In the genomic region with DNA sequence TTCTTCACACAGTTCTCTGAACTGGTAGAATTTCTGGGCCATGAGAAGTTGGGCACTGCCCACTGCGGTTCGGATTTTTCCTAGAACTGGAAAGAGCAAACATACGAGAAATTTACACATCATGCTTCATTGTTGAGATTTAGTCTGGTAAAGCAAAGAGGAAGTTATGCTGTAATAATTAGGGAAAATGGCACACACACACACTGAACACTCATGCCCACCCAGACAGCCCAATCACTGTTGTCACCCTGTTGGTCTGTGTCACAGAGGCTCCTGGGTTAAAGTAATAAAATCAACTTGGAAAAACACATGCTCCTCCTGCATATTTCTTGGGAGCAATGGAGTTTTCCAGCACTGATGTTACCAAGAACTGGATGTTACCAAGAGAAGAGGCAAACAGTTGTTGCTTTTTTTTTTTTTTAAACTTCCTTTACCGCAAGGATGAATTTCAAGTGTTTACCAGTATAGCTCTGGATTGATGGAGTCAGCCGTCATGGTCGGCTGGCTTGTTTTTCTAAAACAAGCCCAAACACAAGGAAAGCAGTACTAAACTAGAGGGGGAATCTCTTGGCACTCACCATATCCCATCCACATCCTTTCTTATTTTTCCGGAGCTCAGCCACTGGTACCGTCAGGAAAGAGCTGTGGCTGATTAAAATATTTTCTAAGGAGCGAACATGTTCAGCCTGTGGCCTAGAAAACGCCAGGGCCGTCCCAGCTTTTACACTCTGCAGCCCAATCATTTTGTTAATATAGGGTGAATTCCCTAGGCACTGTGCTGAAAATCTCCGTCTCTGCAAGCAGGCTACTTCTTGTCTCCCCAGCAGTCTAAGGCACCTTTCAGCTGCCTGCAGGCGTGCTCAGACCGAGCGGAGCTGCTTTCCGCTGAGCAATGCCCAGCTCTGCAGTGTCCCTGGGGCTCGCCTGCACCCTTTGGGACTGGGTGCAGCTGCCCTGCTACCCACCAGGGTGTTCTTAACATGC, we compare ENCODE assay signal across 12 cellular contexts. TPM values are rescaled to one million over a fixed set of nuclear protein-coding genes. Genes with fewer than 3 reads are reported as not detected.
A peak's percentile ranks its signal among the peaks of the same experiment; 100 is the strongest.
DNase-seq lines count a peak whose midpoint lies in the region; ATAC-seq and TF ChIP-seq lines count a peak whose summit lies in the region.
"Had no signal": no experiment of that assay in that cellular context is flagged by ENCODE, and none has a peak within 500 bp of the region (broad histone marks: within the 10 kb centered on the region; RNA-seq: fewer than 3 reads in every experiment).

No MANE protein-coding gene starts in this region.

- peaks cover 39% of the 10 kb centered on the region for H3K4me1 Mint-ChIP-seq in WTC11

- POLR2A ChIA-PET in A673 (lab: Charles Lee; ENCODE audit: low non-redundant PET) (no interaction called here), IMR-90 (lab: Charles Lee; ENCODE audit: unreplicated experiment) (no interaction called here), WTC11 (lab: Charles Lee) (interaction anchor here (0.6 to 0.9 kb wide), 3 partner anchors 8 to 165 kb away, joined by 3 to 5 read pairs (median 3); no protein-coding TSS in a partner anchor)

- no peak overlapping the region for H2BK5ac ChIP-seq in IMR-90 (ENCODE audit: low read depth, low read length, poor library complexity, severe bottlenecking)

- no peak overlapping the region for H3K14ac ChIP-seq in IMR-90 (replicated peaks; ENCODE audit: low read depth, low read length)

- H4K8ac ChIP-seq in IMR-90 (ENCODE audit: low read depth in 2 of 2, low read length in 2 of 2) = peak overlapping the region in 1 of 2 experiments; percentile 12; a peak in 1 of 4 replicates

- H4K5ac ChIP-seq in IMR-90 (ENCODE audit: low read depth, low read length) = no peak overlapping the region

- H3K9ac ChIP-seq in IMR-90 (ENCODE audit: low read depth, low read length) = no peak overlapping the region

- H2AFZ ChIP-seq in IMR-90 (replicated peaks; ENCODE audit: low read length, poor library complexity) = no peak overlapping the region

- 40% methylated on average over 1 of the region's 17 CpGs; no CpG with 5 or more reads in 1 of the 2 experiments for WGBS in IMR-90 (ENCODE audit: extremely low coverage in 2 of 2, insufficient read length in 1 of 2), 2 experiments

- no peaks in the 10 kb centered on the region for H3K36me3 Mint-ChIP-seq in WTC11
- H3K36me3 Mint-ChIP-seq: activated naive CD4-positive, alpha-beta T cell treated with anti-CD3 and anti-CD28 coated beads, Interleukin-2, amount 50 U/mL, for 72 hours had no signal

- H2AK9ac ChIP-seq in IMR-90 (replicated peaks; ENCODE audit: low read depth, low read length, poor library complexity) = no peak overlapping the region

- no peaks in the 10 kb centered on the region for H3K27me3 Mint-ChIP-seq in WTC11 (ENCODE audit: low read depth)

- H2BK15ac ChIP-seq in IMR-90 (ENCODE audit: low read depth, low read length) = no peak overlapping the region

- H3K9me3 ChIP-seq in A673 (ENCODE audit: low read depth, low read length, poor library complexity, severe bottlenecking) = no peaks in the 10 kb centered on the region
- H3K9me3 ChIP-seq in IMR-90 (ENCODE audit: control insufficient read depth, insufficient read depth, low read length) = no peaks in the 10 kb centered on the region
- H3K9me3 ChIP-seq in left lung = no peaks in the 10 kb centered on the region
- H3K9me3 ChIP-seq: tibial artery had no signal

- H2BK120ac ChIP-seq in IMR-90 (ENCODE audit: low read depth, low read length) = no peak overlapping the region

- no peak overlapping the region for H3K56ac ChIP-seq in IMR-90 (ENCODE audit: extremely low read depth, insufficient read depth, low read length)

- H3K27ac Mint-ChIP-seq in WTC11 = peak overlapping the region; percentile 55
- H3K27ac Mint-ChIP-seq: activated naive CD4-positive, alpha-beta T cell treated with anti-CD3 and anti-CD28 coated beads, Interleukin-2, amount 50 U/mL, for 72 hours had no signal

- H2BK20ac ChIP-seq in IMR-90 (ENCODE audit: low read depth, low read length) = no peak overlapping the region

- BruUV-seq in A673 (replicated peaks; lab: Mats Ljungman, UMichigan) (no TSS peak), IMR-90 (replicated peaks; lab: Mats Ljungman, UMichigan) (no TSS peak)

- no peak for TF ChIP-seq RAD21 in IMR-90 (IDR thresholded peaks at IDR 0.05; ENCODE audit: low read length)

- H3K9me3 Mint-ChIP-seq in WTC11 = no peaks in the 10 kb centered on the region
- H3K9me3 Mint-ChIP-seq: activated naive CD4-positive, alpha-beta T cell treated with anti-CD3 and anti-CD28 coated beads, Interleukin-2, amount 50 U/mL, for 72 hours had no signal

- TF ChIP-seq POLR2A in IMR-90 (IDR thresholded peaks at IDR 0.05; ENCODE audit: low read depth, low read length) = no peak

- H3K9me1 ChIP-seq in IMR-90 (ENCODE audit: insufficient read depth, low read length) = no peaks in the 10 kb centered on the region

- H3K4me2 ChIP-seq in IMR-90 (ENCODE audit: low read depth, low read length) = no peak overlapping the region

- H3K4ac ChIP-seq in IMR-90 (ENCODE audit: low read depth, low read length) = 0 out of 2 replicates have a peak overlapping the region, but pooled peaks have one; percentile 7

- dilution Hi-C loops in IMR-90 (cut with HindIII; ENCODE audit: low sequenced_read_pairs, unreplicated experiment) = no loop called here

- ATAC-seq in IMR-90 (ENCODE audit: low read depth) (peak; percentile 37; the same call in 1 of the 2 replicates), WTC11 (peak; percentile 89), left lung (peak; percentile 21)
- ATAC-seq: activated naive CD4-positive, alpha-beta T cell treated with anti-CD3 and anti-CD28 coated beads, Interleukin-2, amount 50 U/mL, for 72 hours had no signal

- H2AK5ac ChIP-seq in IMR-90 (ENCODE audit: low read depth, low read length) = no peak overlapping the region

- H3K4me3 ChIP-seq in A673 (ENCODE audit: low read depth, low read length, poor library complexity, severe bottlenecking) = no peak overlapping the region
- no peak overlapping the region for H3K4me3 ChIP-seq in IMR-90 (ENCODE audit: insufficient read depth, low read depth, low read length)
- no peak overlapping the region for H3K4me3 ChIP-seq in left lung
- H3K4me3 ChIP-seq in foreskin fibroblast (ENCODE audit: low read depth in 1 of 2, low read length in 2 of 2) = no peak overlapping the region
- H3K4me3 ChIP-seq: tibial artery had no signal

- TF ChIP-seq CTCF in A673 (conservative IDR thresholded peaks at IDR 0.05; ENCODE audit: low read depth, low read length) (no peak), IMR-90 (conservative IDR thresholded peaks at IDR 0.05; ENCODE audit: low read depth, low read length) (no peak), WTC11 (IDR thresholded peaks at IDR 0.05) (no peak), left lung (IDR thresholded peaks at IDR 0.05) (no peak), foreskin fibroblast (IDR thresholded peaks at IDR 0.05; ENCODE audit: low read depth, low read length) (no peak)

- H3K36me3 ChIP-seq in A673 (ENCODE audit: insufficient read depth, low read length, poor library complexity, severe bottlenecking) = peaks cover 7% of the 10 kb centered on the region
- H3K36me3 ChIP-seq in IMR-90 (ENCODE audit: control insufficient read depth, insufficient read depth, low read length) = no peaks in the 10 kb centered on the region
- no peaks in the 10 kb centered on the region for H3K36me3 ChIP-seq in left lung
- H3K36me3 ChIP-seq: tibial artery had no signal

- DNase-seq in A673 (ENCODE audit: low spot score) (no peak), IMR-90 (no peak), WTC11 (ENCODE audit: low spot score) (peak; percentile 23), left lung (no peak), NCI-H1694 (lab: John Stamatoyannopoulos, UW) (no peak), cerebellar nuclear complex (lab: John Stamatoyannopoulos, UW) (no peak), foreskin fibroblast (no peak)
- DNase-seq in activated effector memory CD4-positive, alpha-beta T cell treated with anti-CD3 and anti-CD28 coated beads, Interleukin-2, amount 50 U/mL, for 16 hours = no peak
- DNase-seq: GDM1, NCI-H69, tibial artery had no signal

- H3K27me3 ChIP-seq in A673 (replicated peaks; ENCODE audit: insufficient read depth, low read depth, low read length, poor library complexity) (no peaks in the 10 kb centered on the region), IMR-90 (ENCODE audit: control insufficient read depth, insufficient read depth, low read length) (no peaks in the 10 kb centered on the region), left lung (no peaks in the 10 kb centered on the region)
- H3K27me3 ChIP-seq: tibial artery had no signal

- no peaks in the 10 kb centered on the region for H3K79me1 ChIP-seq in IMR-90 (ENCODE audit: low read depth in 1 of 2, low read length in 2 of 2)

- intact Hi-C loops in A673 (cut with micrococcal nuclease; ENCODE audit: unreplicated experiment) = no loop called here
- intact Hi-C loops in IMR-90 (cut with micrococcal nuclease) = no loop called here
- intact Hi-C loops in left lung (cut with DNase I) = no loop called here

- no peak overlapping the region for H4K91ac ChIP-seq in IMR-90 (ENCODE audit: insufficient read depth, low read depth, low read length)

- CTCF ChIA-PET in A673 (lab: Charles Lee) (no interaction called here), IMR-90 (lab: Yijun Ruan, JAX) (interaction anchor here (0.6 to 1.5 kb wide), 3 partner anchors 15 to 74 kb away, joined by 3 to 9 read pairs (median 3); no protein-coding TSS in a partner anchor), WTC11 (lab: Charles Lee) (interaction anchor here (0.6 to 1.8 kb wide), 8 partner anchors 10 to 406 kb away, joined by 3 to 6 read pairs (median 4); no protein-coding TSS in a partner anchor)

- no peaks in the 10 kb centered on the region for H4K20me1 ChIP-seq in IMR-90 (ENCODE audit: insufficient read depth, low read length)

- no peak overlapping the region for H3K4me3 Mint-ChIP-seq in WTC11

- peaks cover 32% of the 10 kb centered on the region for H3K4me1 ChIP-seq in A673 (ENCODE audit: insufficient read depth, low read length, poor library complexity, severe bottlenecking)
- H3K4me1 ChIP-seq in IMR-90 (ENCODE audit: control insufficient read depth, insufficient read depth, low read length) = peaks cover 2% of the 10 kb centered on the region; the same call in 1 of the 2 replicates
- H3K4me1 ChIP-seq in left lung = no peaks in the 10 kb centered on the region

- H3K27ac ChIP-seq in A673 (ENCODE audit: low read depth, low read length, poor library complexity, severe bottlenecking) (peak overlapping the region; percentile 43), IMR-90 (ENCODE audit: insufficient read depth, low read length) (no peak overlapping the region), left lung (no peak overlapping the region)
- H3K27ac ChIP-seq: tibial artery had no signal

- no peak overlapping the region for H3K18ac ChIP-seq in IMR-90 (ENCODE audit: low read depth, low read length)

- peak overlapping the region; percentile 69; the same call in 1 of the 2 replicates for H3K23ac ChIP-seq in IMR-90 (ENCODE audit: low read depth, low read length)

- in situ Hi-C loops in IMR-90 (cut with MboI; ENCODE audit: low sequenced_read_pairs) = no loop called here

RNA-seq across cellular contexts. Expression of a gene that starts 58.9 kb away (rescaled TPM):
- total RNA-seq in A673 (2021) (86.9 and 98.3 TPM in 2 replicates), IMR-90 (2012; rRNA removed) (100 and 118 TPM in 2 replicates), WTC11 (2021) (201 to 210 TPM (median 206 TPM) in 3 replicates), left lung (10 to 100 TPM; 42.6 to 60.0 TPM)
- 43.7 and 62.1 TPM in 2 replicates for polyA plus RNA-seq in IMR-90 (2012; rRNA removed)
- 51.3 and 79.1 TPM in 2 replicates for polyA plus RNA-seq in IMR-90 (2012; cell fraction: cytosol; rRNA removed)
- polyA plus RNA-seq in IMR-90 (2012; cell fraction: nucleus; rRNA removed; ENCODE audit: low replicate concordance) = 84.3 and 252 TPM in 2 replicates

Comparison
In these comparisons a context has a peak if more than half of its experiments do, and no peak if none do; other contexts are left out.
1. ATAC-seq: peak in every context shown above with its lines; median percentile 89 in WTC11; 37 in IMR-90; 21 in left lung.